8 cellular contexts compared by ENCODE assay signal in genomic region chr22:50276143-50276542, GRCh38. TPM values are rescaled to one million over a fixed set of nuclear protein-coding genes. Genes with fewer than 3 reads are reported as not detected.
DNase-seq lines count a peak whose midpoint lies in the region; ATAC-seq, FAIRE-seq and TF ChIP-seq lines count a peak whose summit lies in the region.

No MANE protein-coding gene starts in this region.

- peaks cover 52 to 75% (median 57%) of the 10 kb centered on the region in 3 donors for H3K36me3 ChIP-seq in esophagus squamous epithelium

- H3K36me3 Mint-ChIP-seq in natural killer cell treated with Interleukin-12 subunit alpha and Interleukin-12 subunit beta and Interleukin-15 and Interleukin-18, amount 100 ng/mL, for 72 hours, result no peaks in the 10 kb centered on the region

- TF ChIP-seq CTCF in AG04450 (IDR thresholded peaks at IDR 0.05; ENCODE audit: low read depth, low read length), result peak; percentile 35
- TF ChIP-seq CTCF in esophagus squamous epithelium (IDR thresholded peaks at IDR 0.05), result peak in 5 of 6 experiments; percentile 24 to 78 (median 45)

- intact Hi-C loops in esophagus squamous epithelium (cut with DNase I), result loop anchor here (2.0 kb wide), 1 partner anchor 67 kb away; the partner anchor contains the start of gene PPP6R2

- no peak for TF ChIP-seq POLR2A in GM12891 (IDR thresholded peaks at IDR 0.05; ENCODE audit: low read depth, low read length)
- TF ChIP-seq POLR2A in esophagus squamous epithelium (IDR thresholded peaks at IDR 0.05), result no peak

- H3K27ac Mint-ChIP-seq in natural killer cell treated with Interleukin-12 subunit alpha and Interleukin-12 subunit beta and Interleukin-15 and Interleukin-18, amount 100 ng/mL, for 72 hours, result no peak overlapping the region

- CTCF ChIA-PET in AG04450 (lab: Charles Lee), result interaction anchor here (0.6 to 1.6 kb wide), 4 partner anchors 13 to 66 kb away, joined by 4 to 7 read pairs (median 4); no protein-coding TSS in a partner anchor

- H3K27me3 ChIP-seq in AG04450 (ENCODE audit: control insufficient read depth, insufficient read depth, low read length) (no peaks in the 10 kb centered on the region), esophagus squamous epithelium (peaks cover 0 to 11% (median 0%) of the 10 kb centered on the region in 4 donors)

- no peaks in the 10 kb centered on the region for H3K9me3 Mint-ChIP-seq in natural killer cell treated with Interleukin-12 subunit alpha and Interleukin-12 subunit beta and Interleukin-15 and Interleukin-18, amount 100 ng/mL, for 72 hours

- H3K4me1 ChIP-seq in esophagus squamous epithelium, result peaks cover 12 to 88% (median 18%) of the 10 kb centered on the region in 3 donors

- H3K4me1 Mint-ChIP-seq in natural killer cell treated with Interleukin-12 subunit alpha and Interleukin-12 subunit beta and Interleukin-15 and Interleukin-18, amount 100 ng/mL, for 72 hours (ENCODE audit: low read depth in 2 of 2), result no peaks in the 10 kb centered on the region

- peaks cover 0 to 2% of the 10 kb centered on the region in 2 donors for H3K27me3 Mint-ChIP-seq in natural killer cell treated with Interleukin-12 subunit alpha and Interleukin-12 subunit beta and Interleukin-15 and Interleukin-18, amount 100 ng/mL, for 72 hours

- WGBS in esophagus squamous epithelium, 2 donors, result 20 to 48% methylated on average over 2 to 17 of the region's 25 CpGs

- no peak for DNase-seq in AG04450 (ENCODE audit: low read depth, low spot score)
- peak; percentile 89 for DNase-seq in GM12891 (ENCODE audit: insufficient read length, low spot score)
- DNase-seq in activated CD4-positive, CD25-positive, alpha-beta regulatory T cell treated with anti-CD3 and anti-CD28 coated beads, Interleukin-2, amount 50 U/mL, for 16 hours (ENCODE audit: low read depth, low spot score), result peak; percentile 7
- peak; percentile 52 for DNase-seq in esophagus squamous epithelium (lab: John Stamatoyannopoulos, UW)
- DNase-seq in natural killer cell treated with Interleukin-12 subunit alpha and Interleukin-12 subunit beta and Interleukin-15 and Interleukin-18, amount 100 ng/mL, for 72 hours (ENCODE audit: low spot score), result no peak

- H3K4me3 ChIP-seq in AG04450 (ENCODE audit: low read depth, low read length) (no peak overlapping the region), esophagus squamous epithelium (no peak overlapping the region)

- POLR2A ChIA-PET in AG04450 (lab: Yijun Ruan, JAX), result interaction anchor here (0.8 kb wide), 1 partner anchor 9 kb away, joined by 6 read pairs; no protein-coding TSS in a partner anchor

- FAIRE-seq in GM12891 (lab: Jason Lieb, UNC), result peak; percentile 100

- H3K27ac ChIP-seq in AG04450 (ENCODE audit: low read depth, low read length) (no peak overlapping the region), esophagus squamous epithelium (peak overlapping the region; percentile 41 to 67 (median 63))

- H3K9me3 ChIP-seq in AG04450 (ENCODE audit: control insufficient read depth, insufficient read depth, low read length), result peaks cover 15% of the 10 kb centered on the region; the same call in 1 of the 2 replicates
- H3K9me3 ChIP-seq in esophagus squamous epithelium, result no peaks in the 10 kb centered on the region

- ATAC-seq in HG03066 (IDR thresholded peaks at IDR 0.05; ENCODE audit: low read depth, unreplicated experiment) (peak; percentile 59), HG03097 (IDR thresholded peaks at IDR 0.05; ENCODE audit: low FRiP score, unreplicated experiment) (no peak), GM21447 (IDR thresholded peaks at IDR 0.05; ENCODE audit: unreplicated experiment) (no peak)
- peak; percentile 69 to 72 for ATAC-seq in natural killer cell treated with Interleukin-12 subunit alpha and Interleukin-12 subunit beta and Interleukin-15 and Interleukin-18, amount 100 ng/mL, for 72 hours

- H3K4me3 Mint-ChIP-seq in natural killer cell treated with Interleukin-12 subunit alpha and Interleukin-12 subunit beta and Interleukin-15 and Interleukin-18, amount 100 ng/mL, for 72 hours, result no peak overlapping the region

TF ChIP-seq in GM12891, 5 proteins besides CTCF, POLR2A, EP300 and RAD21:
- TF ChIP-seq POU2F2 (IDR thresholded peaks at IDR 0.05; ENCODE audit: low read depth, low read length) (no peak), POLR2AphosphoS5 (IDR thresholded peaks at IDR 0.05; ENCODE audit: low read depth, low read length) (no peak), PAX5 (IDR thresholded peaks at IDR 0.05; ENCODE audit: insufficient read depth, low read length, severe bottlenecking) (no peak), TAF1 (IDR thresholded peaks at IDR 0.05; ENCODE audit: low read depth, low read length) (no peak), SPI1 (IDR thresholded peaks at IDR 0.05; ENCODE audit: low read depth, low read length) (no peak)

RNA-seq across cellular contexts. Expression of gene MAPK11, which starts 6.0 kb away (rescaled TPM):
- polyA plus RNA-seq in AG04450 (2011; rRNA removed), result 6.7 and 9.6 TPM in 2 replicates
- 8.1 and 11.6 TPM in 2 replicates for polyA minus RNA-seq in AG04450 (2011; rRNA and poly(A)+ RNA removed)
- 4.8 TPM for polyA plus RNA-seq in GM12891 (2012; ENCODE audit: low read depth, missing spikeins)
- total RNA-seq in esophagus squamous epithelium, result 1 to 10 TPM; 2.4 to 5.7 (median 3.5) TPM
- total RNA-seq in natural killer cell treated with Interleukin-12 subunit alpha and Interleukin-12 subunit beta and Interleukin-15 and Interleukin-18, amount 100 ng/mL, for 72 hours, result 10 to 100 TPM; 10.2 to 15.1 TPM

RNA-seq across cellular contexts. Expression of gene MAPK12, which starts 14.7 kb away (rescaled TPM):
- 26.6 and 33.7 TPM in 2 replicates for polyA plus RNA-seq in AG04450 (2011; rRNA removed)
- polyA minus RNA-seq in AG04450 (2011; rRNA and poly(A)+ RNA removed), result 32.0 and 45.4 TPM in 2 replicates
- polyA plus RNA-seq in GM12891 (2012; ENCODE audit: low read depth, missing spikeins), result 11.3 TPM
- total RNA-seq in esophagus squamous epithelium, result 1 to 10 TPM in 3 of 4 donors, under 1 TPM in 1; 0.19 to 6.9 (median 2.3) TPM
- total RNA-seq in natural killer cell treated with Interleukin-12 subunit alpha and Interleukin-12 subunit beta and Interleukin-15 and Interleukin-18, amount 100 ng/mL, for 72 hours, result 1 to 10 TPM; 1.6 to 9.0 TPM

RNA-seq across cellular contexts. Expression of gene HDAC10, which starts 25.1 kb away (rescaled TPM):
- polyA plus RNA-seq in AG04450 (2011; rRNA removed), result 7.0 and 9.9 TPM in 2 replicates
- 7.4 and 9.7 TPM in 2 replicates for polyA minus RNA-seq in AG04450 (2011; rRNA and poly(A)+ RNA removed)
- polyA plus RNA-seq in GM12891 (2012; ENCODE audit: low read depth, missing spikeins), result 32.6 TPM
- total RNA-seq in esophagus squamous epithelium, result 10 to 100 TPM; 18.2 to 46.3 (median 35.6) TPM
- total RNA-seq in natural killer cell treated with Interleukin-12 subunit alpha and Interleukin-12 subunit beta and Interleukin-15 and Interleukin-18, amount 100 ng/mL, for 72 hours, result 100 to 1,000 TPM in 1 of 2 donors, 10 to 100 TPM in 1; 54.5 to 113 TPM

RNA-seq across cellular contexts. Expression of gene PLXNB2, which starts 31.3 kb away (rescaled TPM):
- 68.0 and 110 TPM in 2 replicates for polyA plus RNA-seq in AG04450 (2011; rRNA removed)
- 137 and 178 TPM in 2 replicates for polyA minus RNA-seq in AG04450 (2011; rRNA and poly(A)+ RNA removed)
- polyA plus RNA-seq in GM12891 (2012; ENCODE audit: low read depth, missing spikeins), result 57.5 TPM
- 100 to 1,000 TPM in 3 of 4 donors, 10 to 100 TPM in 1; 80.9 to 231 (median 129) TPM for total RNA-seq in esophagus squamous epithelium
- 1 to 10 TPM; 4.4 to 5.5 TPM for total RNA-seq in natural killer cell treated with Interleukin-12 subunit alpha and Interleukin-12 subunit beta and Interleukin-15 and Interleukin-18, amount 100 ng/mL, for 72 hours

RNA-seq across cellular contexts. Expression of gene TUBGCP6, which starts 31.3 kb away (rescaled TPM):
- polyA plus RNA-seq in AG04450 (2011; rRNA removed), result 8.5 and 10.8 TPM in 2 replicates
- 11.9 and 12.7 TPM in 2 replicates for polyA minus RNA-seq in AG04450 (2011; rRNA and poly(A)+ RNA removed)
- 25.2 TPM for polyA plus RNA-seq in GM12891 (2012; ENCODE audit: low read depth, missing spikeins)
- 10 to 100 TPM; 20.3 to 44.3 (median 32.2) TPM for total RNA-seq in esophagus squamous epithelium
- 10 to 100 TPM; 47.6 to 80.1 TPM for total RNA-seq in natural killer cell treated with Interleukin-12 subunit alpha and Interleukin-12 subunit beta and Interleukin-15 and Interleukin-18, amount 100 ng/mL, for 72 hours

Comparison
In these comparisons a context has a peak if more than half of its experiments do, and no peak if none do; other contexts are left out.
1. DNase-seq: peak in GM12891 (single experiment), activated CD4-positive, CD25-positive, alpha-beta regulatory T cell treated with anti-CD3 and anti-CD28 coated beads, Interleukin-2, amount 50 U/mL, for 16 hours (single experiment) and esophagus squamous epithelium (single experiment); none in AG04450 (single experiment) and natural killer cell treated with Interleukin-12 subunit alpha and Interleukin-12 subunit beta and Interleukin-15 and Interleukin-18, amount 100 ng/mL, for 72 hours (single experiment).
2. ATAC-seq: peak in HG03066 (single experiment) and natural killer cell treated with Interleukin-12 subunit alpha and Interleukin-12 subunit beta and Interleukin-15 and Interleukin-18, amount 100 ng/mL, for 72 hours (2 of 2); none in HG03097 (single experiment) and GM21447 (single experiment).